ENCODE assay signal across 11 cellular contexts in the genomic region with DNA sequence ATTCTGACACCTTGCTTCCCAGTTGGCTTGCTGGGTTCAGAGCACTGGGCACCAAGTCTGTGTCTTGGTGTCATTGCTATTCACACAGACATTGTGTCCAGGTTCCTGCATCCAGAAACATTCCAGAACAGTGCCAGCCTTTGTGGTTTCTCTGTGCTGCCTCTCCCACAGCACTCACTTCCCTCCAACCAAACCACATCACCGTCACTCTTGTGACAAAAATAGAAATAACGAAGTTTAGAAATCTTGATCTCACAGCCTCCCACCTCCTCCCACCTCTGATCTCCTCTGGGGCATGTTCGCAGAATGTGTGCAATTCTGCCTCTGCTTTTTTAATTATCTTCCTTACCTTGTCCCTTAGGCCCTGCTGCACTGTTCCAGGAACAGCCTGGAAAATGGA. TPM values are rescaled to one million over a fixed set of nuclear protein-coding genes. Genes with fewer than 3 reads are reported as not detected.
A peak's percentile ranks its signal among the peaks of the same experiment; 100 is the strongest.
DNase-seq lines count a peak whose midpoint lies in the region; TF ChIP-seq lines count a peak whose summit lies in the region.
"Had no signal": no experiment of that assay in that cellular context is flagged by ENCODE, and none has a peak within 500 bp of the region (broad histone marks: within the 10 kb centered on the region; RNA-seq: fewer than 3 reads in every experiment).

No MANE protein-coding gene starts in this region.

- H3K4me3 ChIP-seq in GM23248 (no peak overlapping the region), left ventricle myocardium inferior (no peak overlapping the region)

- intact Hi-C loops in left ventricle myocardium inferior (cut with micrococcal nuclease), result no loop called here

- no peaks in the 10 kb centered on the region for H3F3A ChIP-seq in GM23248 (ENCODE audit: insufficient read depth)

- no peaks in the 10 kb centered on the region for H4K20me1 ChIP-seq in GM23248 (ENCODE audit: insufficient read depth)

- in situ Hi-C loops in GM23248 (cut with MboI), result no loop called here

- H3K27me3 ChIP-seq in GM23248 (replicated peaks; ENCODE audit: insufficient read depth) (no peaks in the 10 kb centered on the region), left ventricle myocardium inferior (ENCODE audit: low read depth) (no peaks in the 10 kb centered on the region)

- no peak overlapping the region for H3K27ac ChIP-seq in GM23248
- H3K27ac ChIP-seq in left ventricle myocardium inferior (replicated peaks), result no peak overlapping the region

- no peaks in the 10 kb centered on the region for H3K9me3 ChIP-seq in GM23248 (ENCODE audit: low read depth)
- no peaks in the 10 kb centered on the region for H3K9me3 ChIP-seq in left ventricle myocardium inferior (replicated peaks)

- H3K36me3 ChIP-seq in GM23248 (ENCODE audit: low read depth) (no peaks in the 10 kb centered on the region), left ventricle myocardium inferior (no peaks in the 10 kb centered on the region)

- no peaks in the 10 kb centered on the region for H3K79me2 ChIP-seq in GM23248 (ENCODE audit: insufficient read depth)

- H3K4me1 ChIP-seq in GM23248 (ENCODE audit: insufficient read depth) (peaks cover 5% of the 10 kb centered on the region; the same call in 1 of the 2 replicates), left ventricle myocardium inferior (no peaks in the 10 kb centered on the region)

- H3K9me2 ChIP-seq in GM23248 (ENCODE audit: insufficient read depth), result no peaks in the 10 kb centered on the region

- no peak overlapping the region for H3K9ac ChIP-seq in GM23248

- peak; percentile 84 for DNase-seq in CD1c-positive myeloid dendritic cell (ENCODE audit: extremely low spot score)
- peak; percentile 59 for DNase-seq in GM23248
- DNase-seq in OCI-M1 (lab: John Stamatoyannopoulos, UW), result peak; percentile 81
- peak; percentile 74 for DNase-seq in glomerular visceral epithelial cell (ENCODE audit: extremely low spot score)
- no peak for DNase-seq in T1000 (lab: John Stamatoyannopoulos, UW)
- no peak for DNase-seq in left ventricle myocardium inferior
- no peak for DNase-seq in activated CD8-positive, alpha-beta memory T cell treated with anti-CD3 and anti-CD28 coated beads, Interleukin-2, amount 50 U/mL, for 48 hours
- no peak for DNase-seq in foreskin melanocyte
- DNase-seq: COR-L47, NCI-H1092 treated with DMSO at 0.1 percent for 48 hours had no signal

- no peak for TF ChIP-seq CTCF in left ventricle myocardium inferior (IDR thresholded peaks at IDR 0.05; ENCODE audit: borderline replicate concordance)

- no peak overlapping the region for H2AFZ ChIP-seq in GM23248

- 68 to 70% methylated on average over 3 of the region's 3 CpGs for WGBS in GM23248 (ENCODE audit: low coverage in 1 of 2, low lambda C conversion rate in 2 of 2, missing lambda C conversion rate in 2 of 2), 2 experiments

- no peak overlapping the region for H3K4me2 ChIP-seq in GM23248 (ENCODE audit: unreplicated experiment)

RNA-seq across cellular contexts. Expression of gene SERPINE3, which starts 8.8 kb away (rescaled TPM):
- not detected in 2 replicates for total RNA-seq in GM23248 (2014; rRNA removed; shearing (Covaris generic))
- polyA plus RNA-seq in GM23248 (2016; fragmentation: Nextera tagmentation; extraction: Ambion mirVana), result 0.21 TPM in 1 of 2 replicates, not detected in the other
- total RNA-seq in left ventricle myocardium inferior, result not detected
- polyA plus RNA-seq: keratinocyte had no signal

Comparison
In these comparisons a context has a peak if more than half of its experiments do, and no peak if none do; other contexts are left out.
1. DNase-seq: peak in CD1c-positive myeloid dendritic cell (single experiment), GM23248 (single experiment), OCI-M1 (single experiment) and glomerular visceral epithelial cell (single experiment); none in T1000 (single experiment), left ventricle myocardium inferior (single experiment), activated CD8-positive, alpha-beta memory T cell treated with anti-CD3 and anti-CD28 coated beads, Interleukin-2, amount 50 U/mL, for 48 hours (single experiment) and foreskin melanocyte (single experiment).